Comparison of ENCODE assay signal across 21 cellular contexts in the genomic region with DNA sequence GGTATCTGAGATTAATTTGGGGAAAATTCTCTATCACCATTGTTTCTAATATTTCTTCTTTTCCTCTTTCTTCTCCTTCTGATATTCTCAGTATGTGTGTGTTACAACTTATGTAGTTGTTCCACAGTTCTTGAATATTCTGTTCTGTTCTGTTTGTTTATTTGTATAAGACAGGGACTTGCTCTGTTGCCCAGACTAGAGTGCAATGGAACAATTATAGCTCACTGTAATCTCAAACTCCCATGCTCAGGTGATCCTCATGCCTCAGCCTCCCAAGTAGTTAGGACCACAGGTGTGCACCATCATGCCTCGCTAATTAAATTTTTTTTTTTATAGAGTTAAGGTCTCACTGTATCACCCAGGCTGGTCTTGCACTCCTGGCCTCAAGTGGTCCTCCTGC.
A peak's percentile ranks its signal among the peaks of the same experiment; 100 is the strongest.
DNase-seq lines count a peak whose midpoint lies in the region; ATAC-seq and TF ChIP-seq lines count a peak whose summit lies in the region.
"Had no signal": no experiment of that assay in that cellular context is flagged by ENCODE, and none has a peak within 500 bp of the region (broad histone marks: within the 10 kb centered on the region; RNA-seq: fewer than 3 reads in every experiment).

No MANE protein-coding gene starts in this region.

- no peak for DNase-seq in AG04450 (ENCODE audit: low read depth, low spot score)
- no peak for DNase-seq in RWPE2 (ENCODE audit: low spot score)
- DNase-seq in fibroblast of peridontal ligament (ENCODE audit: extremely low read depth), result peak; percentile 42
- DNase-seq in osteocyte (ENCODE audit: extremely low spot score, unreplicated experiment), result no peak
- DNase-seq in activated CD4-positive, alpha-beta T cell treated with anti-CD3 and anti-CD28 coated beads for 48 hours, result no peak
- no peak for DNase-seq in activated T-cell treated with anti-CD3 and anti-CD28 coated beads for 4 hours
- DNase-seq: Calu3; CD4-positive, alpha-beta memory T cell; GF-D8; MV-4-11; NCI-H1694 treated with DMSO at 0.1 percent for 48 hours; NCI-H2107; NCI-H510A; NCI-H748 treated with DMSO at 0.1 percent for 48 hours; NK-92 treated with Interleukin-12 subunit alpha and Interleukin-12 subunit beta, amount 100 ng/mL, for 24 hours; Peyer's patch; Right ventricle myocardium superior had no signal

- peak overlapping the region; percentile 93 for H3K27ac Mint-ChIP-seq in osteocyte (ENCODE audit: unreplicated experiment)
- H3K27ac Mint-ChIP-seq: CD4-positive, alpha-beta memory T cell had no signal

- peaks cover 6% of the 10 kb centered on the region for H3K9me3 Mint-ChIP-seq in osteocyte (ENCODE audit: unreplicated experiment)

- no peaks in the 10 kb centered on the region for H3K27me3 Mint-ChIP-seq in osteocyte (ENCODE audit: unreplicated experiment)

- H3K4me1 Mint-ChIP-seq in osteocyte (ENCODE audit: unreplicated experiment), result peaks cover 30% of the 10 kb centered on the region
- H3K4me1 Mint-ChIP-seq: CD4-positive, alpha-beta memory T cell had no signal

- H3K9me3 ChIP-seq in AG04450 (ENCODE audit: control insufficient read depth, insufficient read depth, low read length) (no peaks in the 10 kb centered on the region), RWPE2 (ENCODE audit: severe bottlenecking) (no peaks in the 10 kb centered on the region)
- H3K9me3 ChIP-seq: BLaER1, Peyer's patch had no signal

- no peak for ATAC-seq in RWPE2 (ENCODE audit: low read depth)
- ATAC-seq in GM18511 (IDR thresholded peaks at IDR 0.05; ENCODE audit: unreplicated experiment), result no peak
- ATAC-seq in GM18505 (IDR thresholded peaks at IDR 0.05; ENCODE audit: unreplicated experiment), result no peak
- ATAC-seq: K562 had no signal

- CTCF ChIA-PET in AG04450 (lab: Charles Lee), result interaction anchor here (1.0 to 1.9 kb wide), 2 partner anchors 11 to 13 kb away, joined by 3 to 5 read pairs; no protein-coding TSS in a partner anchor

- H3K36me3 Mint-ChIP-seq in osteocyte (ENCODE audit: unreplicated experiment), result no peaks in the 10 kb centered on the region
- H3K36me3 Mint-ChIP-seq: CD4-positive, alpha-beta memory T cell had no signal

- POLR2A ChIA-PET in AG04450 (lab: Yijun Ruan, JAX), result no interaction called here

- H3K4me3 Mint-ChIP-seq in osteocyte (ENCODE audit: unreplicated experiment), result no peak overlapping the region

- H3K4me3 ChIP-seq in AG04450 (ENCODE audit: low read depth, low read length), result no peak overlapping the region
- no peak overlapping the region for H3K4me3 ChIP-seq in RWPE2 (ENCODE audit: severe bottlenecking)
- H3K4me3 ChIP-seq: BLaER1, K562, Peyer's patch had no signal

- no peak for TF ChIP-seq CTCF in AG04450 (IDR thresholded peaks at IDR 0.05; ENCODE audit: low read depth, low read length)
- TF ChIP-seq CTCF in RWPE2 (IDR thresholded peaks at IDR 0.05; ENCODE audit: poor library complexity, severe bottlenecking), result no peak
- TF ChIP-seq CTCF in osteocyte (IDR thresholded peaks at IDR 0.05), result no peak

- no peaks in the 10 kb centered on the region for H3K27me3 ChIP-seq in AG04450 (ENCODE audit: control insufficient read depth, insufficient read depth, low read length)
- no peaks in the 10 kb centered on the region for H3K27me3 ChIP-seq in RWPE2 (ENCODE audit: insufficient read depth, poor library complexity, severe bottlenecking)
- H3K27me3 ChIP-seq: BLaER1, Peyer's patch had no signal

- TF ChIP-seq POLR2A in GM18505 (IDR thresholded peaks at IDR 0.05; ENCODE audit: borderline replicate concordance, extremely low read depth, insufficient read depth, insufficient read length), result no peak

- H3K4me1 ChIP-seq in RWPE2 (ENCODE audit: insufficient read depth, poor library complexity, severe bottlenecking), result peaks cover 28% of the 10 kb centered on the region
- H3K4me1 ChIP-seq: Peyer's patch had no signal

- no peaks in the 10 kb centered on the region for H3K36me3 ChIP-seq in RWPE2 (ENCODE audit: low read depth)
- H3K36me3 ChIP-seq: BLaER1, Peyer's patch had no signal

- H3K27ac ChIP-seq in AG04450 (ENCODE audit: low read depth, low read length) (peak overlapping the region; percentile 79), RWPE2 (ENCODE audit: poor library complexity, severe bottlenecking) (peak overlapping the region; percentile 95)
- H3K27ac ChIP-seq: BLaER1, Peyer's patch had no signal
